In genomic region chr5:168579206-168579986, GRCh38 we compare ENCODE assay signal across 8 cellular contexts. TPM values are rescaled to one million over a fixed set of nuclear protein-coding genes. Genes with fewer than 3 reads are reported as not detected.
DNase-seq lines count a peak whose midpoint lies in the region; ATAC-seq and TF ChIP-seq lines count a peak whose summit lies in the region.

TSS of gene PANK3 (minus strand) at chr5:168579368. CDS start at chr5:168579283, 85 bp downstream.

- intact Hi-C loops in head of caudate nucleus (cut with DNase I), result loop anchor here (10.0 kb wide), 1 partner anchor 95 kb away; the partner anchor contains the start of gene RARS1

- under 1% methylated on average over 76 of the region's 76 CpGs for WGBS in thymus

- H3K4me3 Mint-ChIP-seq in osteocyte (ENCODE audit: unreplicated experiment), result peak within 1 kb of the TSS; percentile 87

- no peaks in the 10 kb centered on the region for H3K27me3 Mint-ChIP-seq in osteocyte (ENCODE audit: unreplicated experiment)

- H3K9me3 Mint-ChIP-seq in osteocyte (ENCODE audit: unreplicated experiment), result no peaks in the 10 kb centered on the region

- no peaks in the 10 kb centered on the region for H3K36me3 ChIP-seq in thymus (ENCODE audit: control insufficient read depth, insufficient read depth)

- peak within 1 kb of the TSS; percentile 98 for H3K27ac Mint-ChIP-seq in osteocyte (ENCODE audit: unreplicated experiment)

- ATAC-seq in HG02759 (IDR thresholded peaks at IDR 0.05; ENCODE audit: unreplicated experiment), result peak; percentile 92

- H3K9me3 ChIP-seq in thymus (ENCODE audit: control insufficient read depth), result no peaks in the 10 kb centered on the region

- no peaks in the 10 kb centered on the region for H3K36me3 Mint-ChIP-seq in osteocyte (ENCODE audit: unreplicated experiment)

- H3K27me3 ChIP-seq in thymus (ENCODE audit: control insufficient read depth, insufficient read depth), result no peaks in the 10 kb centered on the region

- H3K4me1 ChIP-seq in thymus (ENCODE audit: control insufficient read depth, insufficient read depth, low read length), result peaks cover 7% of the 10 kb centered on the region

- peak within 1 kb of the TSS; percentile 90 for H3K27ac ChIP-seq in thymus (ENCODE audit: low read depth)

- H3K4me1 Mint-ChIP-seq in osteocyte (ENCODE audit: unreplicated experiment), result peaks cover 41% of the 10 kb centered on the region

- H3K4me3 ChIP-seq in GM12864 (ENCODE audit: low read depth, low read length), result peak within 1 kb of the TSS; percentile 99
- peak within 1 kb of the TSS; percentile 88 for H3K4me3 ChIP-seq in thymus (ENCODE audit: low read length)

- DNase-seq in GM12864 (ENCODE audit: low read depth) (peak; percentile 99), NCI-H1417 (lab: John Stamatoyannopoulos, UW) (peak; percentile 93 to 97 (median 96)), SW 1271 (lab: John Stamatoyannopoulos, UW) (peak; percentile 98 to 99), head of caudate nucleus (peak; percentile 99 to 100 (median 100)), osteocyte (ENCODE audit: extremely low spot score, unreplicated experiment) (peak; percentile 99)
- DNase-seq in activated naive CD8-positive, alpha-beta T cell treated with anti-CD3 and anti-CD28 coated beads, Interleukin-2, amount 50 U/mL, for 16 hours (ENCODE audit: low read depth, low spot score), result peak; percentile 94

- no peak for TF ChIP-seq CTCF in GM12864 (IDR thresholded peaks at IDR 0.05; ENCODE audit: low read depth, low read length, missing control alignments)
- TF ChIP-seq CTCF in osteocyte (IDR thresholded peaks at IDR 0.05), result no peak

RNA-seq across cellular contexts. Expression of gene PANK3, which starts in this region (rescaled TPM):
- 70.8 and 73.3 TPM in 2 replicates for total RNA-seq in osteocyte
- 7.3 TPM for polyA plus RNA-seq in thymus

Comparison
In these comparisons a context has a peak if more than half of its experiments do, and no peak if none do; other contexts are left out.
1. Peak in every context shown above with its lines: DNase-seq, ATAC-seq, H3K4me3 ChIP-seq and H3K27ac ChIP-seq.